8 cellular contexts compared by ENCODE assay signal in the genomic region with DNA sequence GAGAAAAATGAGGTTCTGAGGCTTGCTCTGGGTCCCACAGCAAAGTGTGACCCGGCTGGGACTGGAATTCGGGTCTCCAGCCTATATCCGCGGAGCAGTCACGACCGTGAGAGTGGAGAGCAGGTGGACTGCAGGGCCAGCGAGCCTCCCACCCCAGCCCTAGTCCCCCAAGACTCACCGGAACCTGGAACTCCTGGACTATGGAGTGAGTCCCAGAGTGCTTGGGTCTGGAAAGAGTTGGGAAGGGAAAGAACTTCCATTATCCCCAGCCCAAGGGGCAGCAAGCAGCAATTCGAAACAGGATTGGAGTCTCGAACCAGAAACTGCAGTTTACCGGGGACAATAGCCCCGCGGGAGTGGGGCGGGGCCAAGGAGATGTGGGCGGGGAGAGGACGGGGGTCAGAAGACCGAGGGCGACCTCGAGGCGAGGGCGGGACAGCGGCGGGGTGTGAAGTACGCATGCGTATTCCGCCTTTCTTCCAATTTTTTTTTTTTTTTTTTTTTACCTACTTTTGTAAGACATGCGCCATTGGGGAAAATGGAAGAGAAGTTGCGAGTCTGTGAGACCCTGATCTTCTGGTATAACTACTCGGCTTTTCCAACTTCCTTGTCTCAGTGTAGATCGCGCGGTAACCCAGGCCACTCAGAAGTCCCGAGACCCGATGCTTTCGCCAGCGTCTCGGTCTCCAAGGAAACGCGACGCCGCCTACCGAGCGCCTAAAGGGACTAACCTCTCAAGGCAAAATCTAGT. TPM values are rescaled to one million over a fixed set of nuclear protein-coding genes. Genes with fewer than 3 reads are reported as not detected.
DNase-seq lines count a peak whose midpoint lies in the region; ATAC-seq, FAIRE-seq and TF ChIP-seq lines count a peak whose summit lies in the region.

C20orf96 (minus strand) TSS at position 670 of the 751 bp plus-strand sequence; CDS start at position 530, 140 bp downstream.

- FAIRE-seq in kidney (lab: Jason Lieb, UNC) = peak; percentile 32

- H3K36me3 ChIP-seq in kidney (ENCODE audit: control insufficient read depth in 1 of 2, insufficient read depth in 2 of 2, low read length in 2 of 2) = no peaks in the 10 kb centered on the region

- TF ChIP-seq CTCF in AG09309 (IDR thresholded peaks at IDR 0.05; ENCODE audit: control insufficient read depth, insufficient read depth, low read depth, low read length, missing control alignments) (peak; percentile 49), kidney (IDR thresholded peaks at IDR 0.05; ENCODE audit: borderline replicate concordance, extremely low read depth, insufficient read depth) (peak; percentile 13)

- intact Hi-C loops in kidney (cut with DNase I) = no loop called here

- H3K9ac ChIP-seq in kidney (ENCODE audit: low read length in 2 of 2) = peak within 1 kb of the TSS; percentile 77 to 94

- H3K9me3 ChIP-seq in kidney (ENCODE audit: control insufficient read depth in 1 of 2, low read length in 2 of 2) = no peaks in the 10 kb centered on the region

- peak within 1 kb of the TSS; percentile 96 for H3K4me3 ChIP-seq in AG09309 (ENCODE audit: control insufficient read depth, low read depth, low read length)
- peak within 1 kb of the TSS; percentile 84 to 96 for H3K4me3 ChIP-seq in kidney (ENCODE audit: low read length in 2 of 2)

- peaks cover 0 to 11% of the 10 kb centered on the region in 2 donors for H3K4me1 ChIP-seq in kidney (ENCODE audit: control insufficient read depth in 1 of 2, insufficient read depth in 1 of 2, low read depth in 1 of 2, low read length in 2 of 2)

- peak within 1 kb of the TSS; percentile 63 to 88 for H3K27ac ChIP-seq in kidney (ENCODE audit: low read depth in 2 of 2, low read length in 2 of 2)

- peak; percentile 68 for DNase-seq in AG09309 (ENCODE audit: low read depth)
- DNase-seq in NCI-H226 = peak; percentile 64
- peak; percentile 60 to 70 (median 65) for DNase-seq in activated CD4-positive, CD25-positive, alpha-beta regulatory T cell (lab: John Stamatoyannopoulos, UW)
- peak; percentile 75 for DNase-seq in central memory CD4-positive, alpha-beta T cell
- DNase-seq in kidney = peak; percentile 97
- peak; percentile 66 to 72 for DNase-seq in stimulated activated CD4-positive, alpha-beta T cell treated with anti-CD3 and anti-CD28 coated beads, Interleukin-15, amount 100 ng/mL, for 1 hour (ENCODE audit: low read depth in 1 of 2, low spot score in 1 of 2)

- peak; percentile 83 for ATAC-seq in GM18907 (IDR thresholded peaks at IDR 0.05; ENCODE audit: unreplicated experiment)
- ATAC-seq in HG03159 (IDR thresholded peaks at IDR 0.05; ENCODE audit: unreplicated experiment) = peak; percentile 80

RNA-seq across cellular contexts. Expression of gene C20orf96, which starts in this region (rescaled TPM):
- 9.4 TPM for total RNA-seq in kidney
- polyA plus RNA-seq in kidney (ENCODE audit: insufficient read depth, low read depth, low replicate concordance) = 12.5 TPM

Comparison
In these comparisons a context has a peak if more than half of its experiments do, and no peak if none do; other contexts are left out.
1. Peak in every context shown above with its lines: DNase-seq, ATAC-seq, H3K4me3 ChIP-seq and H3K27ac ChIP-seq.